ENCODE assay signal across 25 cellular contexts in the genomic region with DNA sequence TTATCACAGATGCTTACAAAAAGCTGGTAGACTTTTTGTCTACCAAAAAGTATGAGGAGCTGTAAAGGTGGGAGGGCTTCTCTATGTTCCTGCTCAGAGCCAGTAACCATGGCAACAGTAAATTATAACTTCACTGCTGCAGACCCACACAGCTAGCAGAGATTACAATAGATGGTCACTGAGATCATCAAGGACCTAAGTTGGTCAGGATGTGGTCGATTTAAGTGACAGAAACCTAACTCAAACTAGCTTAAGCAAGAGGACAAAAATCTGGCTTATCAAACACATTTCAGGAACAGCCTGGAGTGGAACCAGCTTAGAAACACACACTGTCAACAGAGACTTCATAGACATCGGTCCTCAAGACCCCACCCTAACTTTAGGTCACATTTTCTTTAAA.
A peak's percentile ranks its signal among the peaks of the same experiment; 100 is the strongest.
DNase-seq lines count a peak whose midpoint lies in the region; ATAC-seq, FAIRE-seq and TF ChIP-seq lines count a peak whose summit lies in the region.
"Had no signal": no experiment of that assay in that cellular context is flagged by ENCODE, and none has a peak within 500 bp of the region (broad histone marks: within the 10 kb centered on the region; RNA-seq: fewer than 3 reads in every experiment).

No MANE protein-coding gene starts in this region.

- no peak overlapping the region for H3K27ac ChIP-seq in SJCRH30
- H3K27ac ChIP-seq: 22Rv1, skin epidermis, upper lobe of right lung had no signal

- no peak for TF ChIP-seq CTCF in GM20000 (IDR thresholded peaks at IDR 0.05; ENCODE audit: extremely low read depth, missing control alignments)

- no peaks in the 10 kb centered on the region for H3K36me3 Mint-ChIP-seq in activated naive CD4-positive, alpha-beta T cell treated with anti-CD3 and anti-CD28 coated beads, Interleukin-2, amount 10 ng/mL, durations not matched to agents 7 days and 5 days

- H3K27me3 Mint-ChIP-seq in activated naive CD4-positive, alpha-beta T cell treated with anti-CD3 and anti-CD28 coated beads, Interleukin-2, amount 10 ng/mL, durations not matched to agents 7 days and 5 days, result no peaks in the 10 kb centered on the region

- CTCF ChIA-PET in activated naive CD4-positive, alpha-beta T cell treated with anti-CD3 and anti-CD28 coated beads, Interleukin-2, amount 10 ng/mL, durations not matched to agents 7 days and 5 days (lab: Charles Lee), result no interaction called here

- no peaks in the 10 kb centered on the region for H3K27me3 ChIP-seq in SJCRH30
- H3K27me3 ChIP-seq: MG63, upper lobe of right lung had no signal

- no peak overlapping the region for H3K27ac Mint-ChIP-seq in activated naive CD4-positive, alpha-beta T cell treated with anti-CD3 and anti-CD28 coated beads, Interleukin-2, amount 10 ng/mL, durations not matched to agents 7 days and 5 days
- H3K27ac Mint-ChIP-seq: activated B cell treated with CpG ODN at 0.5 μM for 24 hours; activated T-helper 2 cell treated with anti-CD3 and anti-CD28 coated beads, Interferon-gamma antibody, Interleukin-2, Interleukin-4, amounts not matched to agents 10 μg/mL and 5 μg/mL and 100 μg/mL, durations not matched to agents 14 hours and 24 hours and 36 hours; progenitor cell of endocrine pancreas had no signal

- H3K4me3 Mint-ChIP-seq in activated naive CD4-positive, alpha-beta T cell treated with anti-CD3 and anti-CD28 coated beads, Interleukin-2, amount 10 ng/mL, durations not matched to agents 7 days and 5 days, result no peak overlapping the region
- H3K4me3 Mint-ChIP-seq: activated B cell treated with CpG ODN at 0.5 μM for 24 hours had no signal

- ATAC-seq in HG02973 (IDR thresholded peaks at IDR 0.05; ENCODE audit: unreplicated experiment), result no peak

- no peak overlapping the region for H3K4me3 ChIP-seq in SJCRH30
- H3K4me3 ChIP-seq: MG63, SJSA1, skin epidermis, upper lobe of right lung had no signal

- no peaks in the 10 kb centered on the region for H3K9me3 Mint-ChIP-seq in activated naive CD4-positive, alpha-beta T cell treated with anti-CD3 and anti-CD28 coated beads, Interleukin-2, amount 10 ng/mL, durations not matched to agents 7 days and 5 days
- H3K9me3 Mint-ChIP-seq: activated B cell treated with CpG ODN at 0.5 μM for 24 hours; activated T-helper 2 cell treated with anti-CD3 and anti-CD28 coated beads, Interferon-gamma antibody, Interleukin-2, Interleukin-4, amounts not matched to agents 10 μg/mL and 5 μg/mL and 100 μg/mL, durations not matched to agents 14 hours and 24 hours and 36 hours had no signal

- H3K4me1 ChIP-seq in SJCRH30, result peaks cover 39% of the 10 kb centered on the region
- H3K4me1 ChIP-seq: upper lobe of right lung had no signal

- H3K4me1 Mint-ChIP-seq in activated naive CD4-positive, alpha-beta T cell treated with anti-CD3 and anti-CD28 coated beads, Interleukin-2, amount 10 ng/mL, durations not matched to agents 7 days and 5 days, result peaks cover 30% of the 10 kb centered on the region

- no peaks in the 10 kb centered on the region for H3K9me3 ChIP-seq in SJCRH30 (replicated peaks)
- H3K9me3 ChIP-seq: MG63, SJSA1, upper lobe of right lung had no signal

- FAIRE-seq in RCC 7860 (lab: Jason Lieb, UNC), result no peak
- FAIRE-seq: kidney had no signal

- DNase-seq in DMS 273 (lab: John Stamatoyannopoulos, UW; ENCODE audit: unreplicated experiment) (peak; percentile 9), DMS 273 treated with DMSO at 0.1 percent for 48 hours (lab: John Stamatoyannopoulos, UW) (no peak), GM20000 (ENCODE audit: low spot score) (peak; percentile 21), RCC 7860 (ENCODE audit: low spot score) (peak; percentile 58), left kidney (ENCODE audit: low read depth, low spot score) (peak; percentile 38), SJCRH30 (no peak)
- DNase-seq in activated naive CD4-positive, alpha-beta T cell treated with anti-CD3 and anti-CD28 coated beads, Interleukin-2, amount 10 ng/mL, durations not matched to agents 7 days and 5 days, result no peak
- DNase-seq: activated B cell treated with CpG ODN at 0.5 μM for 24 hours, AML-193, COR-L47, dermis blood vessel endothelial cell, EL, foreskin fibroblast, hypothalamus, kidney, mesenchymal stem cell, MG63, NCI-H187 treated with DMSO at 0.1 percent for 48 hours, upper lobe of right lung had no signal

- H3K36me3 ChIP-seq in SJCRH30, result no peaks in the 10 kb centered on the region
- H3K36me3 ChIP-seq: MG63, SJSA1, upper lobe of right lung had no signal

Comparison
In these comparisons a context has a peak if more than half of its experiments do, and no peak if none do; other contexts are left out.
1. DNase-seq: peak in DMS 273 (single experiment), GM20000 (single experiment), RCC 7860 (single experiment) and left kidney (single experiment); none in DMS 273 treated with DMSO at 0.1 percent for 48 hours (single experiment), SJCRH30 (0 of 2) and activated naive CD4-positive, alpha-beta T cell treated with anti-CD3 and anti-CD28 coated beads, Interleukin-2, amount 10 ng/mL, durations not matched to agents 7 days and 5 days (single experiment).